ENCODE assay signal across 24 cellular contexts in genomic region chr2:15617778-15618448, GRCh38. TPM values are rescaled to one million over a fixed set of nuclear protein-coding genes. Genes with fewer than 3 reads are reported as not detected.
A peak's percentile ranks its signal among the peaks of the same experiment; 100 is the strongest.
DNase-seq lines count a peak whose midpoint lies in the region; ATAC-seq, FAIRE-seq and TF ChIP-seq lines count a peak whose summit lies in the region.
"Had no signal": no experiment of that assay in that cellular context is flagged by ENCODE, and none has a peak within 500 bp of the region (broad histone marks: within the 10 kb centered on the region; RNA-seq: fewer than 3 reads in every experiment).

No MANE protein-coding gene starts in this region.

- no peak overlapping the region for H3K27ac Mint-ChIP-seq in GM23338
- no peak overlapping the region for H3K27ac Mint-ChIP-seq in progenitor cell of endocrine pancreas
- H3K27ac Mint-ChIP-seq: B cell; CD4-positive, CD25-positive, alpha-beta regulatory T cell; CD8-positive, alpha-beta T cell had no signal

- H3K36me3 Mint-ChIP-seq in GM23338 (ENCODE audit: low read depth), result peaks cover 55% of the 10 kb centered on the region
- peaks cover 28% of the 10 kb centered on the region for H3K36me3 Mint-ChIP-seq in progenitor cell of endocrine pancreas (ENCODE audit: insufficient read depth)

- DNase-seq in GM23338 (ENCODE audit: low spot score) (no peak), kidney (no peak), small intestine (no peak), aorta (no peak), progenitor cell of endocrine pancreas (ENCODE audit: low spot score, unreplicated experiment) (no peak)
- no peak for DNase-seq in activated CD4-positive, alpha-beta T cell treated with anti-CD3 and anti-CD28 coated beads, Interleukin-2, amount 50 U/mL, for 4 hours
- DNase-seq: Caco-2; CD4-positive, CD25-positive, alpha-beta regulatory T cell; CD8-positive, alpha-beta T cell; DMS 273 treated with DMSO at 0.1 percent for 48 hours; DMS79; EL; GF-D8; H7; HCEC 1CT had no signal

- no peaks in the 10 kb centered on the region; the same call in 1 of the 2 replicates for H4K20me1 ChIP-seq in GM23338 (replicated peaks; ENCODE audit: insufficient read depth)

- no peaks in the 10 kb centered on the region for H3F3A ChIP-seq in GM23338 (replicated peaks; ENCODE audit: low read depth)

- FAIRE-seq in endometrium (lab: Jason Lieb, UNC) (peak; percentile 61), kidney (lab: Jason Lieb, UNC) (peak; percentile 62), small intestine (lab: Jason Lieb, UNC) (peak; percentile 53)
- FAIRE-seq: GM12891, GM18507, GM19239, H1 had no signal

- peaks cover 53% of the 10 kb centered on the region for H3K36me3 ChIP-seq in GM23338 (ENCODE audit: insufficient read depth)
- H3K36me3 ChIP-seq in kidney (ENCODE audit: control insufficient read depth in 1 of 2, insufficient read depth in 2 of 2, low read length in 2 of 2), result peaks cover 12 to 20% of the 10 kb centered on the region in 2 donors
- H3K36me3 ChIP-seq in small intestine (ENCODE audit: control insufficient read depth in 2 of 2, insufficient read depth in 2 of 2, low read length in 2 of 2), result peaks cover 0 to 19% of the 10 kb centered on the region in 2 donors
- peaks cover 0 to 4% of the 10 kb centered on the region in 2 donors for H3K36me3 ChIP-seq in aorta (ENCODE audit: control insufficient read depth in 1 of 2, insufficient read depth in 2 of 2, low read length in 1 of 2)

- H3K79me2 ChIP-seq in GM23338 (replicated peaks; ENCODE audit: insufficient read depth), result 0 out of 2 replicates have a peak, but pooled peaks cover 4% of the 10 kb centered on the region

- H3K9me3 ChIP-seq in kidney (ENCODE audit: control insufficient read depth in 1 of 2, low read length in 2 of 2), result no peaks in the 10 kb centered on the region
- no peaks in the 10 kb centered on the region for H3K9me3 ChIP-seq in small intestine (ENCODE audit: control insufficient read depth, low read depth)
- no peaks in the 10 kb centered on the region for H3K9me3 ChIP-seq in aorta (ENCODE audit: control insufficient read depth, low read length)
- H3K9me3 ChIP-seq: BLaER1, Caco-2 had no signal

- H3K4me3 ChIP-seq in GM23338 (no peak overlapping the region), kidney (ENCODE audit: low read length in 2 of 2) (no peak overlapping the region), small intestine (ENCODE audit: low read depth in 1 of 2, low read length in 2 of 2) (no peak overlapping the region), aorta (ENCODE audit: low read length in 2 of 2) (no peak overlapping the region)
- H3K4me3 ChIP-seq: BLaER1 had no signal

- H3K9me3 Mint-ChIP-seq in GM23338 (peaks cover 3% of the 10 kb centered on the region; the same call in 2 of the 3 replicates), progenitor cell of endocrine pancreas (ENCODE audit: low read depth) (no peaks in the 10 kb centered on the region)
- H3K9me3 Mint-ChIP-seq: CD4-positive, CD25-positive, alpha-beta regulatory T cell; CD8-positive, alpha-beta T cell had no signal

- intact Hi-C loops in kidney (cut with DNase I) (no loop called here), aorta (cut with DNase I) (no loop called here)

- no peaks in the 10 kb centered on the region for H3K27me3 ChIP-seq in GM23338 (ENCODE audit: insufficient read depth)
- no peaks in the 10 kb centered on the region for H3K27me3 ChIP-seq in small intestine (ENCODE audit: control insufficient read depth in 2 of 2, insufficient read depth in 2 of 2, low read length in 2 of 2)
- H3K27me3 ChIP-seq in aorta (ENCODE audit: control insufficient read depth in 1 of 2, insufficient read depth in 2 of 2, low read length in 1 of 2), result no peaks in the 10 kb centered on the region
- H3K27me3 ChIP-seq: BLaER1 had no signal

- no peak overlapping the region for H2AFZ ChIP-seq in GM23338

- H3K4me1 ChIP-seq in GM23338 (ENCODE audit: insufficient read depth) (no peaks in the 10 kb centered on the region), kidney (ENCODE audit: control insufficient read depth in 1 of 2, insufficient read depth in 1 of 2, low read depth in 1 of 2, low read length in 2 of 2) (no peaks in the 10 kb centered on the region), small intestine (ENCODE audit: control insufficient read depth in 2 of 2, insufficient read depth in 1 of 2, low read depth in 1 of 2, low read length in 1 of 2) (no peaks in the 10 kb centered on the region), aorta (ENCODE audit: control insufficient read depth in 1 of 2, insufficient read depth in 2 of 2, low read length in 2 of 2) (no peaks in the 10 kb centered on the region)
- H3K4me1 ChIP-seq: BLaER1, Caco-2 had no signal

- H3K27me3 Mint-ChIP-seq in GM23338 (ENCODE audit: insufficient read depth, low read depth, poor library complexity) (no peaks in the 10 kb centered on the region), progenitor cell of endocrine pancreas (no peaks in the 10 kb centered on the region)
- H3K27me3 Mint-ChIP-seq: B cell; CD4-positive, CD25-positive, alpha-beta regulatory T cell had no signal

- TF ChIP-seq CTCF in GM23338 (conservative IDR thresholded peaks at IDR 0.05; ENCODE audit: low read depth in 2 of 2), result no peak
- no peak for TF ChIP-seq CTCF in kidney (IDR thresholded peaks at IDR 0.05; ENCODE audit: borderline replicate concordance, extremely low read depth, insufficient read depth)
- TF ChIP-seq CTCF in progenitor cell of endocrine pancreas (IDR thresholded peaks at IDR 0.05; ENCODE audit: unreplicated experiment), result no peak

- H3K27ac ChIP-seq in GM23338 (ENCODE audit: low read depth), result no peak overlapping the region
- H3K27ac ChIP-seq in kidney (ENCODE audit: low read depth in 2 of 2, low read length in 2 of 2), result no peak overlapping the region
- no peak overlapping the region for H3K27ac ChIP-seq in small intestine (ENCODE audit: low read depth in 1 of 2, low read length in 1 of 2)
- H3K27ac ChIP-seq in aorta (ENCODE audit: low read depth in 1 of 2, low read length in 2 of 2), result no peak overlapping the region
- H3K27ac ChIP-seq: BLaER1, C4-2B had no signal

- 96 to 99% (median 99%) methylated on average over 4 of the region's 4 CpGs for WGBS in small intestine, 3 donors
- WGBS in aorta, 2 donors, result 95 to 98% methylated on average over 4 of the region's 4 CpGs

- no peak overlapping the region for H3K4me2 ChIP-seq in GM23338
- H3K4me2 ChIP-seq: BLaER1 had no signal

- no peak overlapping the region for H3K9ac ChIP-seq in kidney (ENCODE audit: low read length in 2 of 2)
- H3K9ac ChIP-seq: BLaER1 had no signal

- no peaks in the 10 kb centered on the region for H3K4me1 Mint-ChIP-seq in GM23338
- no peaks in the 10 kb centered on the region for H3K4me1 Mint-ChIP-seq in progenitor cell of endocrine pancreas (ENCODE audit: low read depth)
- H3K4me1 Mint-ChIP-seq: B cell had no signal

- ATAC-seq in GM23338, result no peak
- no peak for ATAC-seq in GM21619 (IDR thresholded peaks at IDR 0.05; ENCODE audit: unreplicated experiment)
- no peak for ATAC-seq in aorta (ENCODE audit: low FRiP score)
- ATAC-seq: CD8-positive, alpha-beta T cell had no signal

- H3K9me2 ChIP-seq in GM23338 (ENCODE audit: insufficient read depth), result no peaks in the 10 kb centered on the region

- H3K4me3 Mint-ChIP-seq in GM23338 (no peak overlapping the region), progenitor cell of endocrine pancreas (ENCODE audit: low read depth) (no peak overlapping the region)
- H3K4me3 Mint-ChIP-seq: B cell; CD4-positive, CD25-positive, alpha-beta regulatory T cell; CD8-positive, alpha-beta T cell had no signal

TF ChIP-seq in GM23338, 12 proteins besides CTCF, POLR2A, EP300 and RAD21 (continues in another document):
- TF ChIP-seq EZH2phosphoT487 (IDR thresholded peaks at IDR 0.05; ENCODE audit: unreplicated experiment), result peak; percentile 19

RNA-seq across cellular contexts. Expression of gene DDX1, which starts 26.2 kb away (rescaled TPM):
- 102 and 106 TPM in 2 replicates for total RNA-seq in GM23338 (2014; rRNA removed; shearing (Covaris generic))
- polyA plus RNA-seq in GM23338 (2016; fragmentation: Nextera tagmentation; extraction: Ambion mirVana) (88.1 and 99.9 TPM in 2 replicates), kidney (ENCODE audit: insufficient read depth, low read depth, low replicate concordance) (84.0 TPM), small intestine (10 to 100 TPM; 74.6 to 83.9 (median 74.8) TPM), aorta (10 to 100 TPM; 73.6 to 82.6 TPM)
- total RNA-seq in kidney (90.0 TPM), aorta (10 to 100 TPM; 77.7 to 77.9 TPM), progenitor cell of endocrine pancreas (114 and 115 TPM in 2 replicates)

RNA-seq across cellular contexts. Expression of gene NBAS, which starts 56.8 kb away (rescaled TPM):
- 30.7 and 38.9 TPM in 2 replicates for total RNA-seq in GM23338 (2014; rRNA removed; shearing (Covaris generic))
- polyA plus RNA-seq in GM23338 (2016; fragmentation: Nextera tagmentation; extraction: Ambion mirVana) (24.6 and 24.8 TPM in 2 replicates), kidney (ENCODE audit: insufficient read depth, low read depth, low replicate concordance) (40.8 TPM), small intestine (10 to 100 TPM; 26.0 to 36.9 (median 30.3) TPM), aorta (10 to 100 TPM in 1 of 2 donors, 1 to 10 TPM in 1; 7.4 to 30.4 TPM)
- total RNA-seq in kidney (44.2 TPM), aorta (10 to 100 TPM; 37.0 to 46.0 TPM), progenitor cell of endocrine pancreas (63.0 and 68.0 TPM in 2 replicates)
